Comparison of ENCODE assay signal across 16 cellular contexts in genomic region chr3:355622-356021, GRCh38.
A peak's percentile ranks its signal among the peaks of the same experiment; 100 is the strongest.
DNase-seq lines count a peak whose midpoint lies in the region; ATAC-seq and TF ChIP-seq lines count a peak whose summit lies in the region.
"Had no signal": no experiment of that assay in that cellular context is flagged by ENCODE, and none has a peak within 500 bp of the region (broad histone marks: within the 10 kb centered on the region; RNA-seq: fewer than 3 reads in every experiment).

No MANE protein-coding gene starts in this region.

- H3K27ac ChIP-seq in psoas muscle, result no peak overlapping the region
- no peak overlapping the region for H3K27ac ChIP-seq in MM.1S (ENCODE audit: low read length)
- no peak overlapping the region for H3K27ac ChIP-seq in testis
- H3K27ac ChIP-seq: heart left ventricle, HL-60 had no signal

- H4K20me1 ChIP-seq in MM.1S (ENCODE audit: insufficient read depth, low read length), result no peaks in the 10 kb centered on the region

- H3K9me3 ChIP-seq in psoas muscle (no peaks in the 10 kb centered on the region), MM.1S (replicated peaks; ENCODE audit: insufficient read depth, low read length) (no peaks in the 10 kb centered on the region), testis (no peaks in the 10 kb centered on the region)
- H3K9me3 ChIP-seq: heart left ventricle, tibial nerve had no signal

- H3K4me2 ChIP-seq in MM.1S (ENCODE audit: low read depth, low read length), result no peak overlapping the region

- H3K36me3 ChIP-seq in psoas muscle (ENCODE audit: insufficient read depth in 1 of 2, low read depth in 1 of 2) (no peaks in the 10 kb centered on the region), MM.1S (replicated peaks; ENCODE audit: insufficient read depth, low read length) (no peaks in the 10 kb centered on the region), testis (ENCODE audit: low read depth, missing control alignments) (no peaks in the 10 kb centered on the region)
- H3K36me3 ChIP-seq: heart left ventricle, tibial nerve had no signal

- H3K79me2 ChIP-seq in MM.1S (ENCODE audit: low read length), result no peaks in the 10 kb centered on the region

- peak; percentile 89 for DNase-seq in astrocyte of the hippocampus (ENCODE audit: low read depth, low spot score)
- no peak for DNase-seq in psoas muscle
- no peak for DNase-seq in MM.1S
- DNase-seq in posterior vena cava (ENCODE audit: low spot score), result no peak
- DNase-seq in HuH-7.5 (ENCODE audit: low spot score), result no peak
- no peak for DNase-seq in testis
- DNase-seq: CD4-positive, alpha-beta memory T cell; dermis blood vessel endothelial cell; heart left ventricle; NCI-H1105 treated with DMSO at 0.1 percent for 48 hours; T-helper 1 cell had no signal

- H2AFZ ChIP-seq in MM.1S (ENCODE audit: low read length), result no peak overlapping the region

- H3K4me1 ChIP-seq in psoas muscle (peaks cover 12% of the 10 kb centered on the region), MM.1S (ENCODE audit: low read length) (no peaks in the 10 kb centered on the region), testis (no peaks in the 10 kb centered on the region)

- intact Hi-C loops in psoas muscle (cut with DNase I) (no loop called here), posterior vena cava (cut with DNase I) (no loop called here), testis (cut with DNase I; ENCODE audit: low total_unique reads) (no loop called here)

- no peak overlapping the region for H3K9ac ChIP-seq in MM.1S (ENCODE audit: low read length)

- ATAC-seq in GM18909 (IDR thresholded peaks at IDR 0.05; ENCODE audit: poor library complexity, unreplicated experiment) (peak; percentile 43), HG03025 (IDR thresholded peaks at IDR 0.05; ENCODE audit: low FRiP score, unreplicated experiment) (peak; percentile 48), psoas muscle (peak; percentile 72 to 85 (median 82))
- ATAC-seq: activated naive CD4-positive, alpha-beta T cell treated with anti-CD3 and anti-CD28 coated beads, Interleukin-2, amount 50 U/mL, for 72 hours; heart left ventricle had no signal

- H3K9me2 ChIP-seq in MM.1S (replicated peaks; ENCODE audit: insufficient read depth, low read length), result no peaks in the 10 kb centered on the region

- WGBS in psoas muscle, 3 donors, result 53 to 76% (median 54%) methylated on average over 8 of the region's 8 CpGs
- 72 to 74% methylated on average over 8 of the region's 8 CpGs for WGBS in testis, 2 donors

- no peaks in the 10 kb centered on the region for H3F3A ChIP-seq in MM.1S (ENCODE audit: insufficient read depth, low read length)

- H3K27me3 ChIP-seq in psoas muscle (ENCODE audit: insufficient read depth in 3 of 3, low read length in 2 of 3) (no peaks in the 10 kb centered on the region), MM.1S (replicated peaks; ENCODE audit: insufficient read depth, low read length) (no peaks in the 10 kb centered on the region), testis (no peaks in the 10 kb centered on the region)
- H3K27me3 ChIP-seq: heart left ventricle, tibial nerve had no signal

- H3K4me3 ChIP-seq in psoas muscle, result no peak overlapping the region
- H3K4me3 ChIP-seq in MM.1S (ENCODE audit: low read length), result no peak overlapping the region
- H3K4me3 ChIP-seq in testis, result no peak overlapping the region
- H3K4me3 ChIP-seq: heart left ventricle, tibial nerve had no signal

- TF ChIP-seq CTCF in psoas muscle (IDR thresholded peaks at IDR 0.05), result no peak
- TF ChIP-seq CTCF in MM.1S (IDR thresholded peaks at IDR 0.05; ENCODE audit: low read length), result no peak
- TF ChIP-seq CTCF in testis (IDR thresholded peaks at IDR 0.05), result no peak

- TF ChIP-seq POLR2A in testis (IDR thresholded peaks at IDR 0.05), result no peak
